Comparison of ENCODE assay signal across 28 cellular contexts in the genomic region with DNA sequence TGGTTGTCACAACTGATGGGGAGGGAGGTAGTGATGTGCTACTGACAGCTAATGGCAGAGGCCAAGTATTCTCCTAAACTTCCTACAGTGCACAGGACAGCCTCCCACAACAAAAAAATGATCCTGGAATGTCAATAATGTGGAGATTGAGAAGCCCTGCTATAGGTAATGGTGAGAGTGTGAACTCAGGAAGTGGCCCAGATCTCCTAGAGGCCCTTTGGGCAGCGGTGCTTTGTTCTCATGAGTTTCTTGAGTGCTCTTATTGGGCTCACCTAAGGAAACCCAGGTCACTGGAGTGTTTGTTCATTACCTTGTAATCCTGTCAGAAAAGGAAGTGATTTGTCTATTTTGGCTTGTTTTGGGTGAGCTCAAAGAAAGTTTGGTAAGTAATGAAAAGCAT. TPM values are rescaled to one million over a fixed set of nuclear protein-coding genes. Genes with fewer than 3 reads are reported as not detected.
"Had no signal": no experiment of that assay in that cellular context is flagged by ENCODE, and none has a peak within 500 bp of the region (broad histone marks: within the 10 kb centered on the region; RNA-seq: fewer than 3 reads in every experiment).

No MANE protein-coding gene starts in this region.

- DNase-seq: caudate nucleus; dorsolateral prefrontal cortex; effector CD8-positive, alpha-beta T cell; esophagus squamous epithelium; foreskin fibroblast; kidney glomerular epithelial cell; mesenchymal stem cell; naive B cell; nephron progenitor cell; psoas muscle; retina; spleen; stimulated activated CD4-positive, alpha-beta T cell treated with anti-CD3 and anti-CD28 coated beads, Interleukin-15, amount 100 ng/mL, for 24 hours; stimulated activated CD4-positive, alpha-beta T cell treated with anti-CD3 and anti-CD28 coated beads, Interleukin-1b, Interleukin-23, amount 100 ng/mL, for 48 hours; stimulated activated CD4-positive, alpha-beta T cell treated with anti-CD3 and anti-CD28 coated beads, Interleukin-4, amount 100 ng/mL, for 24 hours; stimulated activated naive B cell treated with anti-CD40 and anti-IgM and Interleukin-4, amounts not matched to agents 10 μg/mL and 1 μg/mL and 100 μg/mL, for 72 hours; stimulated activated naive CD8-positive, alpha-beta T cell treated with anti-CD3 and anti-CD28 coated beads, Interleukin-15, amount 100 ng/mL, for 72 hours; testis had no signal

- ATAC-seq: psoas muscle; sciatic nerve; stimulated activated naive B cell treated with anti-CD40 and anti-IgM and Interleukin-4, amounts not matched to agents 10 μg/mL and 1 μg/mL and 100 μg/mL, for 72 hours; stimulated activated naive CD8-positive, alpha-beta T cell treated with anti-CD3 and anti-CD28 coated beads, Interleukin-15, amount 100 ng/mL, for 72 hours had no signal

- H3K4me2 ChIP-seq: hepatocyte had no signal

- H3K9me3 ChIP-seq: esophagus squamous epithelium, psoas muscle, spleen, testis, tibial nerve had no signal

- H3K27me3 ChIP-seq: dorsolateral prefrontal cortex, esophagus squamous epithelium, hepatocyte, spleen, testis, tibial nerve had no signal

- H2AFZ ChIP-seq: hepatocyte had no signal

- H3K27ac ChIP-seq: coronary artery, dorsolateral prefrontal cortex, esophagus squamous epithelium, hepatocyte, psoas muscle, spleen, testis, tibial nerve had no signal

- H3K4me3 ChIP-seq: coronary artery, dorsolateral prefrontal cortex, esophagus squamous epithelium, hepatocyte, psoas muscle, spleen, testis, tibial nerve had no signal

RNA-seq across cellular contexts. Expression of gene PLA2G2E, which starts 35.3 kb away (rescaled TPM):
- total RNA-seq: chondrocyte, dorsolateral prefrontal cortex, epithelial cell of proximal tubule, esophagus squamous epithelium, hepatocyte, lower leg skin, omental fat pad, psoas muscle, sciatic nerve, skeletal muscle tissue, spleen, subcutaneous adipose tissue, testis, tibial nerve had no signal
- polyA plus RNA-seq: hepatocyte, psoas muscle, spleen had no signal
